Comparison of ENCODE assay signal across 10 cellular contexts in the genomic region with DNA sequence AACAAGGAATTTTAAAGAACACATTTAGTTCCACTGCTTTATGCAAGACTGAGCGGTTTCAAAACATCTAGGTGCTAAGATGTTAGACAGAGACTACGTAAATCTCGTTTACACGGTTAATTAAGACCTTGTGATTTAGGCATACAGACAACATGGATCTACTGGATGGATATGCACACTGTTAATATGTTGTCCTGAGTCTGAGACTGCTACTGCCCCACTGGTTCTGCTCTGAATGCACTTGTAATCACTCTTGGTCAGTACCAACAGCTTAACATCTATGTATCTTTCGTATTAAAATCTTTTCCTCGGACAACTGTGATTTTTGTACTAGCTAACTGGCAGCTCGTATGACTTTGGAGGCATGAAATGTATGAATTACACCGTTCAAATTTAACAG. TPM values are rescaled to one million over a fixed set of nuclear protein-coding genes. Genes with fewer than 3 reads are reported as not detected.
DNase-seq lines count a peak whose midpoint lies in the region; ATAC-seq and TF ChIP-seq lines count a peak whose summit lies in the region.
"Had no signal": no experiment of that assay in that cellular context is flagged by ENCODE, and none has a peak within 500 bp of the region (broad histone marks: within the 10 kb centered on the region; RNA-seq: fewer than 3 reads in every experiment).

No MANE protein-coding gene starts in this region.

- no peak overlapping the region for H3K27ac ChIP-seq in duodenal mucosa (ENCODE audit: low read depth, low read length)

- H3K4me3 Mint-ChIP-seq in IgD-negative memory B cell (peak overlapping the region; percentile 87 to 98 (median 92)), neural crest cell (peak overlapping the region; percentile 32)

- no peaks in the 10 kb centered on the region for H3K36me3 Mint-ChIP-seq in IgD-negative memory B cell
- no peaks in the 10 kb centered on the region for H3K36me3 Mint-ChIP-seq in neural crest cell (ENCODE audit: low read depth)

- H3K27ac Mint-ChIP-seq in IgD-negative memory B cell (peak overlapping the region in 2 of 3 donors; percentile 12 to 32), neural crest cell (ENCODE audit: unreplicated experiment) (no peak overlapping the region)

- H3K9me3 Mint-ChIP-seq in IgD-negative memory B cell = no peaks in the 10 kb centered on the region
- H3K9me3 Mint-ChIP-seq in neural crest cell = no peaks in the 10 kb centered on the region

- DNase-seq in BE2C (no peak), neural crest cell (ENCODE audit: low read depth, low spot score) (no peak), amygdala (lab: John Stamatoyannopoulos, UW) (no peak), KBM-7 (no peak)
- DNase-seq: central memory CD4-positive, alpha-beta T cell; HCEC 1CT had no signal

- H3K27me3 ChIP-seq in BE2C (no peaks in the 10 kb centered on the region), duodenal mucosa (ENCODE audit: control insufficient read depth in 1 of 2, insufficient read depth in 2 of 2, low read length in 2 of 2) (no peaks in the 10 kb centered on the region)

- peak overlapping the region; percentile 70 to 94 for H3K9ac ChIP-seq in duodenal mucosa (ENCODE audit: low read depth in 1 of 2, low read length in 2 of 2)

- H3K4me3 ChIP-seq in BE2C (ENCODE audit: low read depth, low read length) = peak overlapping the region; percentile 89
- peak overlapping the region; percentile 94 for H3K4me3 ChIP-seq in duodenal mucosa (ENCODE audit: low read depth in 1 of 2, low read length in 2 of 2)

- H3K27me3 Mint-ChIP-seq in IgD-negative memory B cell (no peaks in the 10 kb centered on the region), neural crest cell (ENCODE audit: low read depth) (peaks cover 37% of the 10 kb centered on the region)

- no peaks in the 10 kb centered on the region for H3K9me3 ChIP-seq in BE2C
- no peaks in the 10 kb centered on the region for H3K9me3 ChIP-seq in duodenal mucosa (ENCODE audit: control insufficient read depth in 1 of 2, low read length in 2 of 2)

- in situ Hi-C loops in KBM-7 (cut with MboI; ENCODE audit: low pct_unique_long_range_greater_than_20kb, low sequenced_read_pairs) = no loop called here

- ATAC-seq in GM19397 (IDR thresholded peaks at IDR 0.05; ENCODE audit: unreplicated experiment) (no peak), GM18861 (IDR thresholded peaks at IDR 0.05; ENCODE audit: unreplicated experiment) (no peak)

- peaks cover 18% of the 10 kb centered on the region for H3K4me1 ChIP-seq in BE2C
- H3K4me1 ChIP-seq in duodenal mucosa (ENCODE audit: control insufficient read depth in 1 of 2, insufficient read depth in 2 of 2, low read length in 2 of 2) = peaks cover 27 to 43% of the 10 kb centered on the region in 2 donors

- TF ChIP-seq CTCF in BE2C (IDR thresholded peaks at IDR 0.05; ENCODE audit: low read depth, low read length) = no peak
- no peak for TF ChIP-seq CTCF in neural crest cell (conservative IDR thresholded peaks at IDR 0.05)

- H3K36me3 ChIP-seq in BE2C (peaks cover 24% of the 10 kb centered on the region), duodenal mucosa (ENCODE audit: control insufficient read depth in 1 of 2, insufficient read depth in 2 of 2, low read length in 2 of 2) (no peaks in the 10 kb centered on the region)

- H3K4me1 Mint-ChIP-seq in IgD-negative memory B cell (peaks cover 20 to 39% (median 33%) of the 10 kb centered on the region in 3 donors), neural crest cell (peaks cover 10% of the 10 kb centered on the region)

RNA-seq across cellular contexts. Expression of a gene that starts 3.1 kb away (rescaled TPM):
- polyA plus RNA-seq in BE2C (2012; ENCODE audit: insufficient read depth, insufficient read length, low read depth) = 45.3 TPM
- 16.9 TPM for polyA plus RNA-seq in IgD-negative memory B cell
- total RNA-seq in neural crest cell = 3.0 and 3.3 TPM in 2 replicates
